Comparison of ENCODE assay signal across 8 cellular contexts in the genomic region with DNA sequence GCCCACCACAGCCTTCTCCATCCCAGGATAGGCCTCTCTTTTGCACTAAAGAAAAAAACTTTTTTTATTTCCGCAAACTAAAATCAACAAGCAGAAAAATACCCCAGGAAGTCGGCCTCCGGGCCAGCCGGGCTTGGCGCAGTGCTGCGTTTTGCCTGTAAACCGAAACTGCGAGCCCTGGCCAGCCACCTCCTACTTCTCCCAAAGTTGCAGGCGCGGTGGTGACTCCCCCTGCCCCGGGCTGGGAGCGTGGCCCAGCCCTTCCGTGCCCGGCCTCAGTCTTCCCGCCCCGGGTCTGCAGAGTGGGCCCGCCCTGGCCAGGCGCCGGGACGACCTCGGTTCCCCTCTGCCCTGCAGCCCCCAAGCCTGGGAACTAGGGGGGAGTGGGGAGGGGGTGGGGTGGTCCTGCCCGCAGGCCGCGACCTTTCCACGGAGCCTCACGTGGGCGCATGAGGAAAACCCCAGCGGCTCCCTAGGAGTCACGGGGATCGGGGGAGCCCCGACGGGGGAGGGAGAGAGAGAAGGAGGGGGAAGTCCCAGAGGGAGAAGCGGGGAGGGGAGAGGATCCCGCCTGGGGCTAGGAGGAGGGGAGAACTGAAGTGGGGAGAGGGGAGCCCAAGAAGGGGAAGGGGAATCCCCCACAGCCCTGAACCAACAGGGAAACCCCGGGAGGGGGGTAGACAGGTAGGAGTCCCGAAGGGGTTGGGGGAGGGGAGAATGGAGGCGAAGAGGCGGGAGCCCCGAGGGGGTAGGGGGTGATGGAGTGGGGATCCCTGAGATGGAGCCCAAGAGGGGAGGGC.
DNase-seq lines count a peak whose midpoint lies in the region; ATAC-seq and TF ChIP-seq lines count a peak whose summit lies in the region.

No MANE protein-coding gene starts in this region.

- ATAC-seq in stimulated activated memory B cell treated with anti-CD40 and anti-IgM and Interleukin-4, amounts not matched to agents 10 μg/mL and 1 μg/mL and 100 μg/mL, for 72 hours, result peak; percentile 37
- ATAC-seq in GM18505 (IDR thresholded peaks at IDR 0.05; ENCODE audit: unreplicated experiment), result no peak

- TF ChIP-seq POLR2A in GM18505 (IDR thresholded peaks at IDR 0.05; ENCODE audit: borderline replicate concordance, extremely low read depth, insufficient read depth, insufficient read length), result no peak

- H3K9me3 Mint-ChIP-seq in stimulated activated memory B cell treated with anti-CD40 and anti-IgM and Interleukin-4, amounts not matched to agents 10 μg/mL and 1 μg/mL and 100 μg/mL, for 72 hours, result peaks cover 12% of the 10 kb centered on the region

- H3K36me3 Mint-ChIP-seq in stimulated activated memory B cell treated with anti-CD40 and anti-IgM and Interleukin-4, amounts not matched to agents 10 μg/mL and 1 μg/mL and 100 μg/mL, for 72 hours, result peaks cover 31% of the 10 kb centered on the region

- H3K9me3 ChIP-seq in HUES48 (ENCODE audit: control insufficient read depth, insufficient read depth, low read length), result no peaks in the 10 kb centered on the region

- H3K4me3 ChIP-seq in HUES48 (ENCODE audit: low read depth, low read length), result peak overlapping the region; percentile 70

- H3K4me1 ChIP-seq in HUES48 (ENCODE audit: control insufficient read depth, insufficient read depth, low read length), result peaks cover 3% of the 10 kb centered on the region; the same call in 1 of the 2 replicates

- peak overlapping the region; percentile 35 for H3K27ac ChIP-seq in HUES48 (ENCODE audit: low read depth, low read length)

- peak; percentile 76 for DNase-seq in AG08396 (ENCODE audit: low spot score)
- peak; percentile 55 to 64 for DNase-seq in activated CD4-positive, alpha-beta T cell treated with anti-CD3 and anti-CD28 coated beads, Interleukin-2, amount 50 U/mL, for 4 hours
- DNase-seq in effector CD8-positive, alpha-beta T cell (lab: John Stamatoyannopoulos, UW), result peak; percentile 61
- peak; percentile 56 for DNase-seq in medulla oblongata (ENCODE audit: extremely low spot score)
- DNase-seq in GM19240 (ENCODE audit: insufficient read length, low spot score), result no peak

- no peaks in the 10 kb centered on the region for H3K36me3 ChIP-seq in HUES48 (ENCODE audit: control insufficient read depth, insufficient read depth, low read length)

- H3K27me3 Mint-ChIP-seq in stimulated activated memory B cell treated with anti-CD40 and anti-IgM and Interleukin-4, amounts not matched to agents 10 μg/mL and 1 μg/mL and 100 μg/mL, for 72 hours, result no peaks in the 10 kb centered on the region

- H3K27me3 ChIP-seq in HUES48 (ENCODE audit: control insufficient read depth, insufficient read depth, low read length), result peaks cover 43% of the 10 kb centered on the region

- peak overlapping the region; percentile 100 for H3K4me3 Mint-ChIP-seq in stimulated activated memory B cell treated with anti-CD40 and anti-IgM and Interleukin-4, amounts not matched to agents 10 μg/mL and 1 μg/mL and 100 μg/mL, for 72 hours

- no peak overlapping the region for H3K9ac ChIP-seq in HUES48 (ENCODE audit: low read depth, low read length)

- peaks cover 33% of the 10 kb centered on the region for H3K4me1 Mint-ChIP-seq in stimulated activated memory B cell treated with anti-CD40 and anti-IgM and Interleukin-4, amounts not matched to agents 10 μg/mL and 1 μg/mL and 100 μg/mL, for 72 hours

- peak overlapping the region; percentile 82 for H3K27ac Mint-ChIP-seq in stimulated activated memory B cell treated with anti-CD40 and anti-IgM and Interleukin-4, amounts not matched to agents 10 μg/mL and 1 μg/mL and 100 μg/mL, for 72 hours
